In the genomic region with DNA sequence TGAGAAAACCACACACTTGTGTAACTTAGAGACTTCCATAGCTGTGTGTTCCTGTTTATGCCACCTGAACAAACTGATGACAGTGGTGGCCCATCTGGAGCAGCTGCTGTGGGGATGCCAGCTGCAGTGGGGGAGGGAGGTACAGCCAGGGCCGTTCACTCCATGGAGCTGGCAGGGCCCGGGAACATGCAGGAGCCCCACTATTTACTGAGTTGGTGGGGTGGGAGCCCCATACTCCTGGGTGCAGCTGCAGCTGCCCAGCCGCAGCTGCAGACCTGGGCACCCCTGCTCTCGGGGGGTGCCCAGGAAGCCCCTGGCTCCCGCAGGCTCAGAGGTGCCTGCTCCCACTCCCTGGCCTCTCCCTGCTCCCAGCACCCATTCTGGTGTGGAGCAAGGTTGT, we compare ENCODE assay signal across 29 cellular contexts.
"Had no signal": no experiment of that assay in that cellular context is flagged by ENCODE, and none has a peak within 500 bp of the region (broad histone marks: within the 10 kb centered on the region; RNA-seq: fewer than 3 reads in every experiment).

No MANE protein-coding gene starts in this region.

- H3K4me3 ChIP-seq: adrenal gland, body of pancreas, breast epithelium, MG63 had no signal

- H3K4me1 ChIP-seq: adrenal gland, body of pancreas, breast epithelium had no signal

- H3K27ac ChIP-seq: adrenal gland, body of pancreas, breast epithelium, RWPE1, VCaP had no signal

- H3K9me3 ChIP-seq: adrenal gland, MG63 had no signal

- H3K36me3 ChIP-seq: adrenal gland, breast epithelium, MG63 had no signal

- DNase-seq: activated B cell treated with CpG ODN at 0.5 μM for 24 hours; activated CD4-positive, alpha-beta memory T cell treated with anti-CD3 and anti-CD28 coated beads for 36 hours; activated CD4-positive, alpha-beta T cell treated with anti-CD3 and anti-CD28 coated beads for 4 hours; activated CD4-positive, alpha-beta T cell treated with anti-CD3 and anti-CD28 coated beads, Interleukin-2, amount 50 U/mL, for 1 hour; activated CD4-positive, CD25-positive, alpha-beta regulatory T cell treated with anti-CD3 and anti-CD28 coated beads, Interleukin-2, amount 50 U/mL, for 72 hours; activated CD8-positive, alpha-beta memory T cell treated with anti-CD3 and anti-CD28 coated beads, Interleukin-2, amount 50 U/mL, for 4 hours; activated gamma-delta T cell treated with Interleukin-2 at 50 U/mL for 16 hours; activated naive CD4-positive, alpha-beta T cell treated with anti-CD3 and anti-CD28 coated beads for 36 hours; activated T-cell treated with anti-CD3 and anti-CD28 coated beads for 4 hours; activated T-cell treated with anti-CD3 and anti-CD28 coated beads, Interleukin-2, amount 50 U/mL, for 4 hours; adrenal gland; body of pancreas; Kasumi-1; KBM-7; MG63; NCI-H1092; NCI-H1436 treated with DMSO at 0.1 percent for 48 hours; NCI-H1694 treated with DMSO at 0.1 percent for 48 hours; NCI-H2081; NCI-H524; NK-92 treated with Interleukin-12 subunit alpha and Interleukin-12 subunit beta, amount 100 ng/mL, for 24 hours; PC-3; SIG-M5; T-helper 1 cell; T-helper 2 cell; T-helper 9 cell had no signal

- H3K27me3 ChIP-seq: adrenal gland, body of pancreas, breast epithelium, MG63 had no signal
